20 cellular contexts compared by ENCODE assay signal in the genomic region with DNA sequence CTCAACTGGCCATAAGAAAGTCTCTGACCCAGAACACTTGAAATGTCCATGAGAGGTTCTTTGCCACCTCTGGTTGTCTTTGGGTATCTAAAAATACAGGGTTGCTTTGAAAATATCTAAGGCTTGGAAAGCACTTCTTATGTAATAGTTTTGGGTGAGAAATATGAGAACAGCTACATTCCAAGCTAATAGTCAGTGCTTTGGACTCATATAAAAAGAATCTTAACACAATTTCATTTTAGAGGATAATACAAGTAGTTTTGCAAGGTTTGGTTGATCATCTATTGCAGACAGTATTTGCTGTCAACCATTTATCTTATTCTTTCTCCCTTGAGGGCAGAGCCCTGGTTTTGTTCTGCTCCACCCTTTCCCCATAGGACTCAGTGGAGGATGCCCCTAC.
A peak's percentile ranks its signal among the peaks of the same experiment; 100 is the strongest.
DNase-seq lines count a peak whose midpoint lies in the region; ATAC-seq and TF ChIP-seq lines count a peak whose summit lies in the region.
"Had no signal": no experiment of that assay in that cellular context is flagged by ENCODE, and none has a peak within 500 bp of the region (broad histone marks: within the 10 kb centered on the region; RNA-seq: fewer than 3 reads in every experiment).

No MANE protein-coding gene starts in this region.

- no peaks in the 10 kb centered on the region for H3K27me3 Mint-ChIP-seq in activated CD4-positive, alpha-beta memory T cell treated with anti-CD3 and anti-CD28 coated beads, Interleukin-2, amount 10 ng/mL, durations not matched to agents 7 days and 5 days

- H3K27ac Mint-ChIP-seq in activated CD4-positive, alpha-beta memory T cell treated with anti-CD3 and anti-CD28 coated beads, Interleukin-2, amount 10 ng/mL, durations not matched to agents 7 days and 5 days, result no peak overlapping the region

- H3K4me1 Mint-ChIP-seq in activated CD4-positive, alpha-beta memory T cell treated with anti-CD3 and anti-CD28 coated beads, Interleukin-2, amount 10 ng/mL, durations not matched to agents 7 days and 5 days, result no peaks in the 10 kb centered on the region

- CTCF ChIA-PET in activated CD4-positive, alpha-beta memory T cell treated with anti-CD3 and anti-CD28 coated beads, Interleukin-2, amount 10 ng/mL, durations not matched to agents 7 days and 5 days (lab: Charles Lee), result no interaction called here

- no peaks in the 10 kb centered on the region for H3K27me3 ChIP-seq in RWPE2 (ENCODE audit: insufficient read depth, poor library complexity, severe bottlenecking)

- no peaks in the 10 kb centered on the region for H3K9me3 ChIP-seq in RWPE2 (ENCODE audit: severe bottlenecking)
- H3K9me3 ChIP-seq: A549 had no signal

- H3K4me3 ChIP-seq in AG10803 (ENCODE audit: low read length), result no peak overlapping the region
- no peak overlapping the region for H3K4me3 ChIP-seq in RWPE2 (ENCODE audit: severe bottlenecking)
- H3K4me3 ChIP-seq: A549, GM12878 had no signal

- H3K4me1 ChIP-seq in RWPE2 (ENCODE audit: insufficient read depth, poor library complexity, severe bottlenecking), result no peaks in the 10 kb centered on the region
- H3K4me1 ChIP-seq: A549 had no signal

- peak overlapping the region; percentile 13 for H3K27ac ChIP-seq in RWPE2 (ENCODE audit: poor library complexity, severe bottlenecking)
- H3K27ac ChIP-seq: A549, C4-2B had no signal

- no peaks in the 10 kb centered on the region for H3K36me3 Mint-ChIP-seq in activated CD4-positive, alpha-beta memory T cell treated with anti-CD3 and anti-CD28 coated beads, Interleukin-2, amount 10 ng/mL, durations not matched to agents 7 days and 5 days (ENCODE audit: low read depth)

- ATAC-seq in RWPE2 (ENCODE audit: low read depth) (peak; percentile 51), HG03342 (IDR thresholded peaks at IDR 0.05; ENCODE audit: unreplicated experiment) (no peak), GM18511 (IDR thresholded peaks at IDR 0.05; ENCODE audit: unreplicated experiment) (no peak)
- ATAC-seq: A549, GM12878, PC-3 had no signal

- POLR2A ChIA-PET in activated CD4-positive, alpha-beta memory T cell treated with anti-CD3 and anti-CD28 coated beads, Interleukin-2, amount 10 ng/mL, durations not matched to agents 7 days and 5 days (lab: Charles Lee), result no interaction called here

- TF ChIP-seq CTCF in AG10803 (conservative IDR thresholded peaks at IDR 0.05; ENCODE audit: low read length) (no peak), RWPE2 (IDR thresholded peaks at IDR 0.05; ENCODE audit: poor library complexity, severe bottlenecking) (no peak)

- H3K4me3 Mint-ChIP-seq in activated CD4-positive, alpha-beta memory T cell treated with anti-CD3 and anti-CD28 coated beads, Interleukin-2, amount 10 ng/mL, durations not matched to agents 7 days and 5 days, result no peak overlapping the region

- peak; percentile 76 for DNase-seq in AG10803 (ENCODE audit: low read depth)
- peak; percentile 22 for DNase-seq in GM04504 (ENCODE audit: low read depth)
- no peak for DNase-seq in RWPE2 (ENCODE audit: low spot score)
- peak; percentile 55 for DNase-seq in iris pigment epithelial cell (ENCODE audit: low read depth)
- no peak for DNase-seq in activated CD4-positive, alpha-beta memory T cell treated with anti-CD3 and anti-CD28 coated beads, Interleukin-2, amount 10 ng/mL, durations not matched to agents 7 days and 5 days
- DNase-seq in NCI-H1930 (lab: John Stamatoyannopoulos, UW), result no peak
- DNase-seq: AML-193, GOT3, KBM-7, MV-4-11, NCI-H1694 treated with DMSO at 0.1 percent for 48 hours, NCI-H2107, NCI-H524, PC-3, RPMI8226 had no signal

- peaks cover 3% of the 10 kb centered on the region for H3K9me3 Mint-ChIP-seq in activated CD4-positive, alpha-beta memory T cell treated with anti-CD3 and anti-CD28 coated beads, Interleukin-2, amount 10 ng/mL, durations not matched to agents 7 days and 5 days

- no peaks in the 10 kb centered on the region for H3K36me3 ChIP-seq in RWPE2 (ENCODE audit: low read depth)

Comparison
In these comparisons a context has a peak if more than half of its experiments do, and no peak if none do; other contexts are left out.
1. DNase-seq: peak in AG10803 (single experiment), GM04504 (single experiment) and iris pigment epithelial cell (single experiment); none in RWPE2 (single experiment), activated CD4-positive, alpha-beta memory T cell treated with anti-CD3 and anti-CD28 coated beads, Interleukin-2, amount 10 ng/mL, durations not matched to agents 7 days and 5 days (single experiment) and NCI-H1930 (0 of 2).